ENCODE assay signal across 10 cellular contexts in genomic region chr3:109702252-109702651, GRCh38.
DNase-seq lines count a peak whose midpoint lies in the region; ATAC-seq lines count a peak whose summit lies in the region.
"Had no signal": no experiment of that assay in that cellular context is flagged by ENCODE, and none has a peak within 500 bp of the region (broad histone marks: within the 10 kb centered on the region; RNA-seq: fewer than 3 reads in every experiment).

No MANE protein-coding gene starts in this region.

- DNase-seq in activated T-cell treated with anti-CD3 and anti-CD28 coated beads, Interleukin-2, amount 50 U/mL, for 48 hours = peak; percentile 26 to 37
- no peak for DNase-seq in activated T-cell treated with anti-CD3 and anti-CD28 coated beads, Interleukin-2, amount 50 U/mL, for 1 hour
- DNase-seq in activated CD4-positive, alpha-beta T cell treated with anti-CD3 and anti-CD28 coated beads, Interleukin-2, amount 50 U/mL, for 48 hours = peak; percentile 5 to 21
- DNase-seq in smooth muscle cell of the brain vasculature (ENCODE audit: low read depth, low spot score) (peak; percentile 1), NCI-H2081 (lab: John Stamatoyannopoulos, UW) (no peak), HPDE6-E6E7 (ENCODE audit: extremely low spot score) (no peak)
- no peak for DNase-seq in NK-92 treated with Interleukin-12 subunit alpha and Interleukin-12 subunit beta, amount 100 ng/mL, for 24 hours (lab: John Stamatoyannopoulos, UW)
- DNase-seq: left colon; stimulated activated CD4-positive, alpha-beta T cell treated with anti-CD3 and anti-CD28 coated beads, Interleukin-1b, Interleukin-23, amount 100 ng/mL, for 48 hours had no signal

- ATAC-seq in HG03139 (IDR thresholded peaks at IDR 0.05; ENCODE audit: unreplicated experiment) = peak; percentile 82
- ATAC-seq: left colon had no signal

Comparison
In these comparisons a context has a peak if more than half of its experiments do, and no peak if none do; other contexts are left out.
1. DNase-seq: peak in activated T-cell treated with anti-CD3 and anti-CD28 coated beads, Interleukin-2, amount 50 U/mL, for 48 hours (2 of 2), activated CD4-positive, alpha-beta T cell treated with anti-CD3 and anti-CD28 coated beads, Interleukin-2, amount 50 U/mL, for 48 hours (2 of 2) and smooth muscle cell of the brain vasculature (single experiment); none in activated T-cell treated with anti-CD3 and anti-CD28 coated beads, Interleukin-2, amount 50 U/mL, for 1 hour (single experiment), NCI-H2081 (0 of 2), NK-92 treated with Interleukin-12 subunit alpha and Interleukin-12 subunit beta, amount 100 ng/mL, for 24 hours (single experiment) and HPDE6-E6E7 (single experiment).